In genomic region chr15:68427961-68428360, GRCh38 we compare ENCODE assay signal across 22 cellular contexts. TPM values are rescaled to one million over a fixed set of nuclear protein-coding genes. Genes with fewer than 3 reads are reported as not detected.
"Had no signal": no experiment of that assay in that cellular context is flagged by ENCODE, and none has a peak within 500 bp of the region (broad histone marks: within the 10 kb centered on the region; RNA-seq: fewer than 3 reads in every experiment).

No MANE protein-coding gene starts in this region.

- H3K36me3 ChIP-seq: suprapubic skin had no signal

- H3K4me3 ChIP-seq: coronary artery, lung, suprapubic skin had no signal

- DNase-seq: activated B cell treated with CpG ODN at 0.5 μM for 24 hours; activated CD4-positive, alpha-beta memory T cell treated with anti-CD3 and anti-CD28 coated beads, Interleukin-2, amount 10 ng/mL, durations not matched to agents 7 days and 5 days; activated CD4-positive, alpha-beta T cell treated with anti-CD3 and anti-CD28 coated beads for 48 hours; activated CD8-positive, alpha-beta memory T cell treated with anti-CD3 and anti-CD28 coated beads, Interleukin-2, amount 10 ng/mL, durations not matched to agents 7 days and 5 days; activated naive CD4-positive, alpha-beta T cell treated with Interleukin-2 at 50 U/mL for 16 hours; activated naive CD8-positive, alpha-beta T cell treated with anti-CD3 and anti-CD28 coated beads, Interleukin-2, amount 10 ng/mL, durations not matched to agents 7 days and 5 days; brain microvascular endothelial cell; erythroblast; foreskin melanocyte; head of caudate nucleus; nephron progenitor cell; occipital lobe; stimulated activated CD4-positive, alpha-beta T cell treated with anti-CD3 and anti-CD28 coated beads, Interleukin-2, amount 100 ng/mL, for 48 hours; stimulated activated naive CD8-positive, alpha-beta T cell treated with anti-CD3 and anti-CD28 coated beads, Interleukin-15, amount 100 ng/mL, for 72 hours; T-cell; T-helper 9 cell had no signal

- H3K9me3 ChIP-seq: suprapubic skin had no signal

- H3K27ac ChIP-seq: brain microvascular endothelial cell, suprapubic skin had no signal

- ATAC-seq: activated CD8-positive, alpha-beta memory T cell treated with anti-CD3 and anti-CD28 coated beads, Interleukin-2, amount 10 ng/mL, durations not matched to agents 7 days and 5 days; activated T-helper 17 cell treated with anti-CD3 and anti-CD28 coated beads, Interleukin-2, amount 50 U/mL, for 72 hours; left lobe of liver; stimulated activated naive CD8-positive, alpha-beta T cell treated with anti-CD3 and anti-CD28 coated beads, Interleukin-15, amount 100 ng/mL, for 72 hours; T-cell had no signal

- H3K27me3 ChIP-seq: brain microvascular endothelial cell had no signal

RNA-seq across cellular contexts. Expression of gene ITGA11, which starts 4.0 kb away (rescaled TPM):
- total RNA-seq: activated B cell treated with CpG ODN at 0.5 μM for 24 hours, progenitor cell of endocrine pancreas had no signal
